25 cellular contexts compared by ENCODE assay signal in genomic region chr1:24999426-24999825, GRCh38.
A peak's percentile ranks its signal among the peaks of the same experiment; 100 is the strongest.
DNase-seq lines count a peak whose midpoint lies in the region; ATAC-seq and TF ChIP-seq lines count a peak whose summit lies in the region.
"Had no signal": no experiment of that assay in that cellular context is flagged by ENCODE, and none has a peak within 500 bp of the region (broad histone marks: within the 10 kb centered on the region; RNA-seq: fewer than 3 reads in every experiment).

No MANE protein-coding gene starts in this region.

- DNase-seq in activated CD8-positive, alpha-beta memory T cell treated with anti-CD3 and anti-CD28 coated beads, Interleukin-2, amount 10 ng/mL, durations not matched to agents 7 days and 5 days: no peak
- DNase-seq in activated CD8-positive, alpha-beta memory T cell treated with anti-CD3 and anti-CD28 coated beads, Interleukin-2, amount 50 U/mL, for 4 hours: no peak
- no peak for DNase-seq in activated naive CD8-positive, alpha-beta T cell treated with anti-CD3 and anti-CD28 coated beads, Interleukin-2, amount 50 U/mL, for 24 hours
- DNase-seq in neural crest cell (ENCODE audit: low read depth, low spot score) (no peak), cerebellar nuclear complex (lab: John Stamatoyannopoulos, UW) (no peak), sciatic nerve (ENCODE audit: low spot score) (no peak)
- DNase-seq: activated CD4-positive, CD25-positive, alpha-beta regulatory T cell treated with anti-CD3 and anti-CD28 coated beads, Interleukin-2, amount 50 U/mL, for 72 hours; activated effector memory CD4-positive, alpha-beta T cell treated with anti-CD3 and anti-CD28 coated beads, Interleukin-2, amount 50 U/mL, for 16 hours; amygdala; BE2C; H7; Kasumi-1; NCI-H1694; NCI-H524 treated with DMSO at 0.1 percent for 48 hours; NK-92 treated with Interleukin-12 subunit alpha and Interleukin-12 subunit beta, amount 100 ng/mL, for 24 hours; SHP77 treated with DMSO at 0.1 percent for 48 hours; SW 1271; testis had no signal

- no peak for TF ChIP-seq CTCF in neural crest cell (conservative IDR thresholded peaks at IDR 0.05)

- ATAC-seq in activated CD8-positive, alpha-beta memory T cell treated with anti-CD3 and anti-CD28 coated beads, Interleukin-2, amount 10 ng/mL, durations not matched to agents 7 days and 5 days: no peak
- no peak for ATAC-seq in activated naive CD8-positive, alpha-beta T cell treated with anti-CD3 and anti-CD28 coated beads, Interleukin-2, amount 50 U/mL, for 24 hours
- no peak for ATAC-seq in GM21447 (IDR thresholded peaks at IDR 0.05; ENCODE audit: unreplicated experiment)
- no peak for ATAC-seq in sciatic nerve
- ATAC-seq: A549, gastroesophageal sphincter, Panc1 had no signal

- H3K36me3 Mint-ChIP-seq in activated CD8-positive, alpha-beta memory T cell treated with anti-CD3 and anti-CD28 coated beads, Interleukin-2, amount 10 ng/mL, durations not matched to agents 7 days and 5 days: peaks cover 10% of the 10 kb centered on the region
- H3K36me3 Mint-ChIP-seq in activated naive CD8-positive, alpha-beta T cell treated with anti-CD3 and anti-CD28 coated beads, Interleukin-2, amount 50 U/mL, for 24 hours (ENCODE audit: low read depth): peaks cover 9% of the 10 kb centered on the region
- H3K36me3 Mint-ChIP-seq in neural crest cell (ENCODE audit: low read depth): no peaks in the 10 kb centered on the region

- no peaks in the 10 kb centered on the region for H3K27me3 Mint-ChIP-seq in activated CD8-positive, alpha-beta memory T cell treated with anti-CD3 and anti-CD28 coated beads, Interleukin-2, amount 10 ng/mL, durations not matched to agents 7 days and 5 days
- H3K27me3 Mint-ChIP-seq in activated naive CD8-positive, alpha-beta T cell treated with anti-CD3 and anti-CD28 coated beads, Interleukin-2, amount 50 U/mL, for 24 hours: no peaks in the 10 kb centered on the region
- no peaks in the 10 kb centered on the region for H3K27me3 Mint-ChIP-seq in neural crest cell (ENCODE audit: low read depth)

- CTCF ChIA-PET in activated CD8-positive, alpha-beta memory T cell treated with anti-CD3 and anti-CD28 coated beads, Interleukin-2, amount 10 ng/mL, durations not matched to agents 7 days and 5 days (lab: Charles Lee): interaction anchor here (1.0 to 10.7 kb wide), 6 partner anchors 13 to 38 kb away, joined by 3 to 108 read pairs (median 17); no protein-coding TSS in a partner anchor

- intact Hi-C loops in sciatic nerve (cut with DNase I): no loop called here

- H3K36me3 ChIP-seq in KOPT-K1 (ENCODE audit: insufficient read depth, low read length): no peaks in the 10 kb centered on the region
- H3K36me3 ChIP-seq: BE2C, gastroesophageal sphincter, prostate gland had no signal

- H3K9me3 ChIP-seq in KOPT-K1 (ENCODE audit: insufficient read depth, low read length, poor library complexity, severe bottlenecking): no peaks in the 10 kb centered on the region
- H3K9me3 ChIP-seq: A549, BE2C, gastroesophageal sphincter, prostate gland, testis had no signal

- H3K4me1 Mint-ChIP-seq in activated CD8-positive, alpha-beta memory T cell treated with anti-CD3 and anti-CD28 coated beads, Interleukin-2, amount 10 ng/mL, durations not matched to agents 7 days and 5 days: peaks cover 89% of the 10 kb centered on the region
- peaks cover 89% of the 10 kb centered on the region for H3K4me1 Mint-ChIP-seq in activated naive CD8-positive, alpha-beta T cell treated with anti-CD3 and anti-CD28 coated beads, Interleukin-2, amount 50 U/mL, for 24 hours
- H3K4me1 Mint-ChIP-seq in neural crest cell: no peaks in the 10 kb centered on the region

- no peak overlapping the region for H3K4me3 Mint-ChIP-seq in activated CD8-positive, alpha-beta memory T cell treated with anti-CD3 and anti-CD28 coated beads, Interleukin-2, amount 10 ng/mL, durations not matched to agents 7 days and 5 days
- no peak overlapping the region for H3K4me3 Mint-ChIP-seq in activated naive CD8-positive, alpha-beta T cell treated with anti-CD3 and anti-CD28 coated beads, Interleukin-2, amount 50 U/mL, for 24 hours
- H3K4me3 Mint-ChIP-seq in neural crest cell: no peak overlapping the region

- no peaks in the 10 kb centered on the region for H3K9me3 Mint-ChIP-seq in activated CD8-positive, alpha-beta memory T cell treated with anti-CD3 and anti-CD28 coated beads, Interleukin-2, amount 10 ng/mL, durations not matched to agents 7 days and 5 days (ENCODE audit: low read depth)
- peaks cover 5% of the 10 kb centered on the region for H3K9me3 Mint-ChIP-seq in activated naive CD8-positive, alpha-beta T cell treated with anti-CD3 and anti-CD28 coated beads, Interleukin-2, amount 50 U/mL, for 24 hours
- no peaks in the 10 kb centered on the region for H3K9me3 Mint-ChIP-seq in neural crest cell

- H3K27ac ChIP-seq in KOPT-K1 (ENCODE audit: low read depth, low read length, poor library complexity, severe bottlenecking): peak overlapping the region; percentile 94
- H3K27ac ChIP-seq: A549, coronary artery, gastroesophageal sphincter, prostate gland, testis had no signal

- H3K27ac Mint-ChIP-seq in activated CD8-positive, alpha-beta memory T cell treated with anti-CD3 and anti-CD28 coated beads, Interleukin-2, amount 10 ng/mL, durations not matched to agents 7 days and 5 days: peak overlapping the region; percentile 78
- peak overlapping the region; percentile 88 for H3K27ac Mint-ChIP-seq in activated naive CD8-positive, alpha-beta T cell treated with anti-CD3 and anti-CD28 coated beads, Interleukin-2, amount 50 U/mL, for 24 hours
- H3K27ac Mint-ChIP-seq in neural crest cell (ENCODE audit: unreplicated experiment): peak overlapping the region; percentile 62
